ENCODE assay signal across 15 cellular contexts in genomic region chr10:112082134-112082533, GRCh38.
DNase-seq lines count a peak whose midpoint lies in the region; ATAC-seq, FAIRE-seq and TF ChIP-seq lines count a peak whose summit lies in the region.
"Had no signal": no experiment of that assay in that cellular context is flagged by ENCODE, and none has a peak within 500 bp of the region (broad histone marks: within the 10 kb centered on the region; RNA-seq: fewer than 3 reads in every experiment).

No MANE protein-coding gene starts in this region.

- no TSS peak for BruUV-seq in HepG2 (replicated peaks; lab: Mats Ljungman, UMichigan)

- TF ChIP-seq EP300 in HepG2 (IDR thresholded peaks at IDR 0.05; ENCODE audit: low read depth in 2 of 2, low read length in 2 of 2) (no peak), HepG2 (CRISPR knock-in tag; IDR thresholded peaks at IDR 0.05; ENCODE audit: borderline replicate concordance) (no peak)

- no peak overlapping the region for H2AFZ ChIP-seq in HepG2 (ENCODE audit: low read length)
- no peak overlapping the region for H2AFZ ChIP-seq in hepatocyte

- CTCF ChIA-PET in HepG2 (lab: Yijun Ruan, JAX; ENCODE audit: low intra/inter-chr PET ratio, low total read pairs), result no interaction called here

- H3K27me3 ChIP-seq in liver (ENCODE audit: control insufficient read depth in 4 of 4, insufficient read depth in 4 of 4, low read length in 3 of 4), result no peaks in the 10 kb centered on the region
- no peaks in the 10 kb centered on the region for H3K27me3 ChIP-seq in HepG2 (ENCODE audit: control insufficient read depth in 1 of 2, insufficient read depth in 2 of 2, low read length in 2 of 2)
- H3K27me3 ChIP-seq in hepatocyte, result no peaks in the 10 kb centered on the region
- H3K27me3 ChIP-seq: gastroesophageal sphincter had no signal

- in situ Hi-C loops in HepG2 (cut with HindIII; ENCODE audit: extremely low pct_ligation_motif_present, low pct_unique_long_range_greater_than_20kb), result no loop called here

- TF ChIP-seq POLR2A in HepG2 (IDR thresholded peaks at IDR 0.05; ENCODE audit: insufficient read depth in 1 of 2, low read depth in 2 of 2, low read length in 2 of 2), result no peak

- intact Hi-C loops in HepG2 (cut with micrococcal nuclease; ENCODE audit: unreplicated experiment), result no loop called here

- H3K4me3 ChIP-seq in liver (ENCODE audit: low read depth in 1 of 3, low read length in 3 of 3) (no peak overlapping the region), HepG2 (replicated peaks in 1 of 3; ENCODE audit: insufficient read depth in 1 of 3, low read depth in 2 of 3, low read length in 3 of 3) (no peak overlapping the region), hepatocyte (no peak overlapping the region)
- H3K4me3 ChIP-seq: gastroesophageal sphincter had no signal

- no peaks in the 10 kb centered on the region for H3K9me3 ChIP-seq in liver (ENCODE audit: control insufficient read depth in 4 of 4, low read length in 3 of 4)
- H3K9me3 ChIP-seq in HepG2 (ENCODE audit: low read length), result no peaks in the 10 kb centered on the region
- no peaks in the 10 kb centered on the region for H3K9me3 ChIP-seq in hepatocyte (ENCODE audit: low read depth)
- H3K9me3 ChIP-seq: gastroesophageal sphincter had no signal

- H4K20me1 ChIP-seq in HepG2 (ENCODE audit: insufficient read depth, low read length) (no peaks in the 10 kb centered on the region), hepatocyte (ENCODE audit: insufficient read depth, poor library complexity, severe bottlenecking) (no peaks in the 10 kb centered on the region)

- no peak for FAIRE-seq in HepG2 (lab: Jason Lieb, UNC)
- FAIRE-seq: colon had no signal

- H3K27ac ChIP-seq in liver (ENCODE audit: low read depth in 1 of 2, low read length in 2 of 2), result no peak overlapping the region
- no peak overlapping the region for H3K27ac ChIP-seq in HepG2 (ENCODE audit: extremely low read length, insufficient read depth, low read length)
- no peak overlapping the region for H3K27ac ChIP-seq in hepatocyte
- H3K27ac ChIP-seq: gastroesophageal sphincter had no signal

- TF ChIP-seq RAD21 in liver (IDR thresholded peaks at IDR 0.05) (no peak), HepG2 (CRISPR knock-in tag; IDR thresholded peaks at IDR 0.05) (no peak)

- H3K4me2 ChIP-seq in HepG2 (ENCODE audit: low read depth, low read length) (no peak overlapping the region), hepatocyte (no peak overlapping the region)

- no peak for ATAC-seq in HepG2
- no peak for ATAC-seq in HG03097 (IDR thresholded peaks at IDR 0.05; ENCODE audit: low FRiP score, unreplicated experiment)
- ATAC-seq: activated CD8-positive, alpha-beta memory T cell treated with anti-CD3 and anti-CD28 coated beads, Interleukin-2, amount 10 ng/mL, durations not matched to agents 7 days and 5 days; gastroesophageal sphincter; natural killer cell treated with Interleukin-12 subunit alpha and Interleukin-12 subunit beta and Interleukin-15 and Interleukin-18, amount 100 ng/mL, for 72 hours had no signal

- no peak overlapping the region for H3K9ac ChIP-seq in liver (ENCODE audit: low read depth in 1 of 2, low read length in 2 of 2)
- H3K9ac ChIP-seq in HepG2 (ENCODE audit: insufficient read depth, low read depth, low read length), result no peak overlapping the region

- H3K79me2 ChIP-seq in HepG2 (ENCODE audit: insufficient read depth, low read length), result no peaks in the 10 kb centered on the region
- H3K79me2 ChIP-seq in hepatocyte, result no peaks in the 10 kb centered on the region

- H3K36me3 ChIP-seq in liver (ENCODE audit: control insufficient read depth in 4 of 4, insufficient read depth in 3 of 4, low read depth in 1 of 4, low read length in 3 of 4), result no peaks in the 10 kb centered on the region
- H3K36me3 ChIP-seq in HepG2 (replicated peaks in 1 of 2; ENCODE audit: control insufficient read depth in 1 of 2, insufficient read depth in 2 of 2, low read length in 2 of 2), result no peaks in the 10 kb centered on the region
- no peaks in the 10 kb centered on the region for H3K36me3 ChIP-seq in hepatocyte (replicated peaks; ENCODE audit: insufficient read depth, low read depth)
- H3K36me3 ChIP-seq: gastroesophageal sphincter had no signal

- H3K9me2 ChIP-seq in hepatocyte (replicated peaks; ENCODE audit: insufficient read depth), result no peaks in the 10 kb centered on the region

- WGBS in liver, result 73% methylated on average over 5 of the region's 5 CpGs
- WGBS in HepG2 (ENCODE audit: low lambda C conversion rate), result 84% methylated on average over 3 of the region's 5 CpGs
- 55% methylated on average over 5 of the region's 5 CpGs for WGBS in hepatocyte (ENCODE audit: low lambda C conversion rate, missing lambda C conversion rate)

- TF ChIP-seq CTCF in liver (IDR thresholded peaks at IDR 0.05; ENCODE audit: low read depth, low read length, missing input control), result no peak
- no peak for TF ChIP-seq CTCF in HepG2 (CRISPR knock-in tag; IDR thresholded peaks at IDR 0.05)
- no peak for TF ChIP-seq CTCF in hepatocyte (IDR thresholded peaks at IDR 0.05; ENCODE audit: poor library complexity)

- POLR2A ChIA-PET in HepG2 (lab: Yijun Ruan, JAX), result no interaction called here

- H3K4me1 ChIP-seq in liver (ENCODE audit: control insufficient read depth in 4 of 4, insufficient read depth in 4 of 4, low read length in 3 of 4) (peaks cover 0 to 3% (median under 1%) of the 10 kb centered on the region in 4 donors), HepG2 (ENCODE audit: insufficient read depth, low read length) (no peaks in the 10 kb centered on the region), hepatocyte (ENCODE audit: insufficient read depth) (no peaks in the 10 kb centered on the region)

- no peak for DNase-seq in HepG2 (ENCODE audit: low spot score)
- peak; percentile 3 for DNase-seq in RPMI7951 (ENCODE audit: low read depth)
- DNase-seq in hepatocyte (ENCODE audit: low spot score), result peak; percentile 25
- DNase-seq in kidney tubule cell (ENCODE audit: low spot score), result no peak
- no peak for DNase-seq in superior temporal gyrus (ENCODE audit: extremely low spot score)
- DNase-seq in T-helper 2 cell, result no peak
- DNase-seq: activated CD4-positive, alpha-beta T cell treated with anti-CD3 and anti-CD28 coated beads for 1 hour; activated CD8-positive, alpha-beta memory T cell treated with anti-CD3 and anti-CD28 coated beads, Interleukin-2, amount 10 ng/mL, durations not matched to agents 7 days and 5 days; activated effector memory CD4-positive, alpha-beta T cell treated with anti-CD3 and anti-CD28 coated beads, Interleukin-2, amount 50 U/mL, for 16 hours; T-helper 9 cell had no signal

TF ChIP-seq in liver, 16 proteins besides CTCF, POLR2A, EP300 and RAD21:
- TF ChIP-seq HNF4A (conservative IDR thresholded peaks at IDR 0.05), result no peak
- TF ChIP-seq SP1 (IDR thresholded peaks at IDR 0.05), result peak; percentile 6
- no peak for TF ChIP-seq ATF3 (IDR thresholded peaks at IDR 0.05)
- no peak for TF ChIP-seq GABPA (IDR thresholded peaks at IDR 0.05 in 1 of 2, conservative IDR thresholded peaks at IDR 0.05 in 1 of 2)

TF ChIP-seq in HepG2, 621 proteins besides CTCF, POLR2A, EP300 and RAD21:
- no peak for TF ChIP-seq ZNF224 (CRISPR knock-in tag; IDR thresholded peaks at IDR 0.05)
- TF ChIP-seq KDM5A (IDR thresholded peaks at IDR 0.05; ENCODE audit: borderline replicate concordance, low read length), result no peak
- TF ChIP-seq PITX1 (CRISPR knock-in tag; IDR thresholded peaks at IDR 0.05), result no peak
- TF ChIP-seq ZNF7 (CRISPR knock-in tag; IDR thresholded peaks at IDR 0.05), result no peak
- TF ChIP-seq HOMEZ (CRISPR knock-in tag; IDR thresholded peaks at IDR 0.05; ENCODE audit: low read depth), result no peak
- TF ChIP-seq ATAD3A (CRISPR knock-in tag; IDR thresholded peaks at IDR 0.05), result no peak
- TF ChIP-seq ZFP41 (CRISPR knock-in tag; IDR thresholded peaks at IDR 0.05; ENCODE audit: borderline replicate concordance), result no peak
- no peak for TF ChIP-seq ETV6 (CRISPR knock-in tag; conservative IDR thresholded peaks at IDR 0.05)
- no peak for TF ChIP-seq MAZ (IDR thresholded peaks at IDR 0.05; ENCODE audit: borderline replicate concordance, low read depth, low read length)
- TF ChIP-seq MAZ (CRISPR knock-in tag; IDR thresholded peaks at IDR 0.05; ENCODE audit: low read depth), result no peak
- TF ChIP-seq SP1 (IDR thresholded peaks at IDR 0.05), result no peak
- no peak for TF ChIP-seq SP1 (CRISPR knock-in tag; IDR thresholded peaks at IDR 0.05)

Comparison
In these comparisons a context has a peak if more than half of its experiments do, and no peak if none do; other contexts are left out.
1. DNase-seq: peak in RPMI7951 (single experiment) and hepatocyte (single experiment); none in HepG2 (single experiment), kidney tubule cell (single experiment), superior temporal gyrus (single experiment) and T-helper 2 cell (0 of 5).